In genomic region chr2:28544405-28544914, GRCh38 we compare ENCODE assay signal across 10 cellular contexts. TPM values are rescaled to one million over a fixed set of nuclear protein-coding genes. Genes with fewer than 3 reads are reported as not detected.
DNase-seq lines count a peak whose midpoint lies in the region; TF ChIP-seq lines count a peak whose summit lies in the region.
"Had no signal": no experiment of that assay in that cellular context is flagged by ENCODE, and none has a peak within 500 bp of the region (broad histone marks: within the 10 kb centered on the region; RNA-seq: fewer than 3 reads in every experiment).

No MANE protein-coding gene starts in this region.

- H3K9me3 Mint-ChIP-seq in IgD-negative memory B cell, result peaks cover 0 to 1% (median 0%) of the 10 kb centered on the region in 3 donors
- H3K9me3 Mint-ChIP-seq in activated T-helper 1 cell treated with anti-CD3 and anti-CD28 coated beads, Interleukin-12 subunit alpha, Interleukin-12 subunit beta, Interleukin-2, Interleukin-4 antibody, amounts not matched to agents 30 ng/mL and 10 ng/mL and 1 ng/mL, durations not matched to agents 14 hours and 24 hours and 36 hours, result no peaks in the 10 kb centered on the region

- no peak for TF ChIP-seq CTCF in BE2C (IDR thresholded peaks at IDR 0.05; ENCODE audit: low read depth, low read length)

- intact Hi-C loops in activated T-helper 1 cell treated with anti-CD3 and anti-CD28 coated beads, Interleukin-12 subunit alpha, Interleukin-12 subunit beta, Interleukin-2, Interleukin-4 antibody, amounts not matched to agents 30 ng/mL and 10 ng/mL and 1 ng/mL, durations not matched to agents 14 hours and 24 hours and 36 hours (cut with micrococcal nuclease), result loop anchor here (2.0 kb wide), 1 partner anchor 22 kb away; no protein-coding TSS in a partner anchor

- no peaks in the 10 kb centered on the region for H3K36me3 Mint-ChIP-seq in IgD-negative memory B cell
- peaks cover 2% of the 10 kb centered on the region for H3K36me3 Mint-ChIP-seq in activated T-helper 1 cell treated with anti-CD3 and anti-CD28 coated beads, Interleukin-12 subunit alpha, Interleukin-12 subunit beta, Interleukin-2, Interleukin-4 antibody, amounts not matched to agents 30 ng/mL and 10 ng/mL and 1 ng/mL, durations not matched to agents 14 hours and 24 hours and 36 hours (ENCODE audit: low read depth)

- no peak overlapping the region for H3K4me3 ChIP-seq in BE2C (ENCODE audit: low read depth, low read length)
- H3K4me3 ChIP-seq in MG63, result no peak overlapping the region
- H3K4me3 ChIP-seq: left ventricle myocardium inferior had no signal

- H3K27me3 ChIP-seq in BE2C (no peaks in the 10 kb centered on the region), MG63 (no peaks in the 10 kb centered on the region)

- H3K9me3 ChIP-seq in BE2C, result no peaks in the 10 kb centered on the region
- H3K9me3 ChIP-seq in MG63, result no peaks in the 10 kb centered on the region
- H3K9me3 ChIP-seq: left ventricle myocardium inferior had no signal

- H3K4me1 ChIP-seq in BE2C, result no peaks in the 10 kb centered on the region
- H3K4me1 ChIP-seq: left ventricle myocardium inferior had no signal

- no peaks in the 10 kb centered on the region for H3K4me1 Mint-ChIP-seq in IgD-negative memory B cell
- peaks cover 31% of the 10 kb centered on the region for H3K4me1 Mint-ChIP-seq in activated T-helper 1 cell treated with anti-CD3 and anti-CD28 coated beads, Interleukin-12 subunit alpha, Interleukin-12 subunit beta, Interleukin-2, Interleukin-4 antibody, amounts not matched to agents 30 ng/mL and 10 ng/mL and 1 ng/mL, durations not matched to agents 14 hours and 24 hours and 36 hours (ENCODE audit: low read depth)

- H3K27me3 Mint-ChIP-seq in IgD-negative memory B cell, result peaks cover 8% of the 10 kb centered on the region
- peaks cover 1% of the 10 kb centered on the region for H3K27me3 Mint-ChIP-seq in activated T-helper 1 cell treated with anti-CD3 and anti-CD28 coated beads, Interleukin-12 subunit alpha, Interleukin-12 subunit beta, Interleukin-2, Interleukin-4 antibody, amounts not matched to agents 30 ng/mL and 10 ng/mL and 1 ng/mL, durations not matched to agents 14 hours and 24 hours and 36 hours (ENCODE audit: insufficient read depth)

- peak overlapping the region in 2 of 3 donors; percentile 2 to 95 for H3K27ac Mint-ChIP-seq in IgD-negative memory B cell
- peak overlapping the region; percentile 73 for H3K27ac Mint-ChIP-seq in activated T-helper 1 cell treated with anti-CD3 and anti-CD28 coated beads, Interleukin-12 subunit alpha, Interleukin-12 subunit beta, Interleukin-2, Interleukin-4 antibody, amounts not matched to agents 30 ng/mL and 10 ng/mL and 1 ng/mL, durations not matched to agents 14 hours and 24 hours and 36 hours

- H3K36me3 ChIP-seq in BE2C, result no peaks in the 10 kb centered on the region
- H3K36me3 ChIP-seq in MG63, result no peaks in the 10 kb centered on the region
- H3K36me3 ChIP-seq: left ventricle myocardium inferior had no signal

- peak; percentile 26 for DNase-seq in BE2C
- no peak for DNase-seq in activated T-helper 1 cell treated with anti-CD3 and anti-CD28 coated beads, Interleukin-12 subunit alpha, Interleukin-12 subunit beta, Interleukin-2, Interleukin-4 antibody, amounts not matched to agents 30 ng/mL and 10 ng/mL and 1 ng/mL, durations not matched to agents 14 hours and 24 hours and 36 hours (ENCODE audit: low spot score)
- DNase-seq in islet precursor cell, result peak; percentile 96
- no peak for DNase-seq in anterior cingulate cortex (lab: John Stamatoyannopoulos, UW)
- no peak for DNase-seq in cortex of kidney (lab: John Stamatoyannopoulos, UW)
- no peak for DNase-seq in activated CD4-positive, CD25-positive, alpha-beta regulatory T cell (lab: John Stamatoyannopoulos, UW)
- DNase-seq in MG63, result no peak
- DNase-seq: C1 segment of cervical spinal cord, left ventricle myocardium inferior had no signal

- no peak overlapping the region for H3K4me3 Mint-ChIP-seq in IgD-negative memory B cell
- peak overlapping the region; percentile 46 for H3K4me3 Mint-ChIP-seq in activated T-helper 1 cell treated with anti-CD3 and anti-CD28 coated beads, Interleukin-12 subunit alpha, Interleukin-12 subunit beta, Interleukin-2, Interleukin-4 antibody, amounts not matched to agents 30 ng/mL and 10 ng/mL and 1 ng/mL, durations not matched to agents 14 hours and 24 hours and 36 hours

RNA-seq across cellular contexts. Expression of gene PLB1, which starts 48.6 kb away (rescaled TPM):
- 0.74 TPM for polyA plus RNA-seq in BE2C (2012; ENCODE audit: insufficient read depth, insufficient read length, low read depth)
- polyA plus RNA-seq in IgD-negative memory B cell, result not detected
- total RNA-seq in activated T-helper 1 cell treated with anti-CD3 and anti-CD28 coated beads, Interleukin-12 subunit alpha, Interleukin-12 subunit beta, Interleukin-2, Interleukin-4 antibody, amounts not matched to agents 30 ng/mL and 10 ng/mL and 1 ng/mL, durations not matched to agents 14 hours and 24 hours and 36 hours, result 0.75 and 1.2 TPM in 2 replicates
- total RNA-seq in MG63 (2014; rRNA removed; shearing (Covaris generic); ENCODE audit: low replicate concordance), result not detected in 2 replicates

Comparison
In these comparisons a context has a peak if more than half of its experiments do, and no peak if none do; other contexts are left out.
1. DNase-seq: peak in BE2C (single experiment) and islet precursor cell (single experiment); none in activated T-helper 1 cell treated with anti-CD3 and anti-CD28 coated beads, Interleukin-12 subunit alpha, Interleukin-12 subunit beta, Interleukin-2, Interleukin-4 antibody, amounts not matched to agents 30 ng/mL and 10 ng/mL and 1 ng/mL, durations not matched to agents 14 hours and 24 hours and 36 hours (single experiment), anterior cingulate cortex (0 of 58), cortex of kidney (single experiment), activated CD4-positive, CD25-positive, alpha-beta regulatory T cell (0 of 4) and MG63 (single experiment).